ENCODE assay signal across 9 cellular contexts in genomic region chr3:151918253-151919029, GRCh38. TPM values are rescaled to one million over a fixed set of nuclear protein-coding genes. Genes with fewer than 3 reads are reported as not detected.
A peak's percentile ranks its signal among the peaks of the same experiment; 100 is the strongest.
DNase-seq lines count a peak whose midpoint lies in the region; ATAC-seq and TF ChIP-seq lines count a peak whose summit lies in the region.
"Had no signal": no experiment of that assay in that cellular context is flagged by ENCODE, and none has a peak within 500 bp of the region (broad histone marks: within the 10 kb centered on the region; RNA-seq: fewer than 3 reads in every experiment).

No MANE protein-coding gene starts in this region.

- H3K4me3 ChIP-seq in foreskin fibroblast (ENCODE audit: low read depth in 1 of 2, low read length in 2 of 2) (no peak overlapping the region), psoas muscle (no peak overlapping the region)

- TF ChIP-seq CTCF in foreskin fibroblast (IDR thresholded peaks at IDR 0.05; ENCODE audit: low read depth, low read length), result peak; percentile 42
- TF ChIP-seq CTCF in psoas muscle (IDR thresholded peaks at IDR 0.05), result peak; percentile 48

- H3K27ac ChIP-seq in psoas muscle, result no peak overlapping the region

- no peaks in the 10 kb centered on the region for H3K4me1 ChIP-seq in psoas muscle

- H3K36me3 Mint-ChIP-seq in T-helper 17 cell (ENCODE audit: low read depth), result peaks cover 3% of the 10 kb centered on the region

- H3K27me3 ChIP-seq in psoas muscle (ENCODE audit: insufficient read depth in 3 of 3, low read length in 2 of 3), result no peaks in the 10 kb centered on the region

- H3K9me3 ChIP-seq in T-helper 17 cell (ENCODE audit: control insufficient read depth, low read length, poor library complexity, severe bottlenecking) (no peaks in the 10 kb centered on the region), psoas muscle (no peaks in the 10 kb centered on the region)

- WGBS in psoas muscle, 3 donors, result 60 to 65% (median 60%) methylated on average over 5 of the region's 5 CpGs

- H3K4me1 Mint-ChIP-seq in T-helper 17 cell, result peaks cover 4% of the 10 kb centered on the region

- H3K4me3 Mint-ChIP-seq in T-helper 17 cell, result no peak overlapping the region

- DNase-seq in DMS53 (lab: John Stamatoyannopoulos, UW), result peak; percentile 65
- peak; percentile 34 for DNase-seq in NCI-H128 (lab: John Stamatoyannopoulos, UW; ENCODE audit: unreplicated experiment)
- no peak for DNase-seq in T-helper 17 cell
- peak; percentile 46 to 78 for DNase-seq in foreskin fibroblast
- DNase-seq in psoas muscle, result no peak
- DNase-seq in activated effector memory CD4-positive, alpha-beta T cell treated with Interleukin-2 at 50 U/mL for 16 hours, result no peak

- no peaks in the 10 kb centered on the region for H3K36me3 ChIP-seq in psoas muscle (ENCODE audit: insufficient read depth in 1 of 2, low read depth in 1 of 2)

- peak; percentile 70 for ATAC-seq in GM21619 (IDR thresholded peaks at IDR 0.05; ENCODE audit: unreplicated experiment)
- peak; percentile 60 for ATAC-seq in T-helper 17 cell
- peak in 1 of 4 donors; percentile 47 for ATAC-seq in psoas muscle
- ATAC-seq in HG03039 (IDR thresholded peaks at IDR 0.05; ENCODE audit: unreplicated experiment), result no peak

- peaks cover 6% of the 10 kb centered on the region for H3K27me3 Mint-ChIP-seq in T-helper 17 cell

- intact Hi-C loops in psoas muscle (cut with DNase I), result loop anchor here in 1 of 2 donors (5.0 kb wide), 1 partner anchor 481 kb away; no protein-coding TSS in a partner anchor

- no peak overlapping the region for H3K27ac Mint-ChIP-seq in T-helper 17 cell

RNA-seq across cellular contexts. Expression of gene SUCNR1, which starts 45.0 kb away (rescaled TPM):
- 1 to 10 TPM in 1 of 2 donors, not detected in 1; 1.6 TPM for total RNA-seq in T-helper 17 cell
- under 1 TPM in 3 of 4 donors, not detected in 1; 0.13 to 0.32 (median 0.18) TPM for total RNA-seq in psoas muscle
- polyA plus RNA-seq in psoas muscle, result under 1 TPM in 2 of 3 donors, not detected in 1; 0.01 to 0.05 TPM
- total RNA-seq: T-helper 2 cell treated with Interferon-gamma antibody and Interleukin-4, amounts not matched to agents 100 ng/mL and 5 ng/mL, for 36 hours had no signal

Comparison
In these comparisons a context has a peak if more than half of its experiments do, and no peak if none do; other contexts are left out.
1. DNase-seq: peak in DMS53 (single experiment), NCI-H128 (single experiment) and foreskin fibroblast (2 of 2); none in T-helper 17 cell (0 of 3), psoas muscle (0 of 2) and activated effector memory CD4-positive, alpha-beta T cell treated with Interleukin-2 at 50 U/mL for 16 hours (single experiment).